1 cellular context compared by ENCODE assay signal in the genomic region with DNA sequence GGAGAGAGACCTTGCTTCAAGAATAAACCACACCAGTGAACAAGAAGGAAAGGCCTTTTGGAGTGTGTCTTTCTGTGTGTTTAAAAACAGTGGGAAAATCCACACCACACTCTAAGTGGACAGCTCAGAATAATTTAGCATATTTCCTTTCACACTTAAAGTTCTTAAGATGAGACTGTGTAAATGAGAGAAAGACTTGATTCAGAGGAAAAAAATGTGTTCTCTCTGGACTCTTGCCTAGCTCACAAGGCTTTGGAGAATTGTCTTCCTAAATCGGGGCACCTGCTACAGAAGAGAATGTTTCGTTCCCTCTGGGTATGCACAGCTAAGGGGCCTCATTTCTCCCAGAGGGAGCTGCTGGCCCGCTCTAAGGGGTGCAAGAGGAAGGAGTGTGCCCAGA.
TF ChIP-seq lines count a peak whose summit lies in the region.

No MANE protein-coding gene starts in this region.

TF ChIP-seq in GM23338, 12 proteins besides CTCF, POLR2A, EP300 and RAD21 (continued from another document):
- TF ChIP-seq, protein P1, sequence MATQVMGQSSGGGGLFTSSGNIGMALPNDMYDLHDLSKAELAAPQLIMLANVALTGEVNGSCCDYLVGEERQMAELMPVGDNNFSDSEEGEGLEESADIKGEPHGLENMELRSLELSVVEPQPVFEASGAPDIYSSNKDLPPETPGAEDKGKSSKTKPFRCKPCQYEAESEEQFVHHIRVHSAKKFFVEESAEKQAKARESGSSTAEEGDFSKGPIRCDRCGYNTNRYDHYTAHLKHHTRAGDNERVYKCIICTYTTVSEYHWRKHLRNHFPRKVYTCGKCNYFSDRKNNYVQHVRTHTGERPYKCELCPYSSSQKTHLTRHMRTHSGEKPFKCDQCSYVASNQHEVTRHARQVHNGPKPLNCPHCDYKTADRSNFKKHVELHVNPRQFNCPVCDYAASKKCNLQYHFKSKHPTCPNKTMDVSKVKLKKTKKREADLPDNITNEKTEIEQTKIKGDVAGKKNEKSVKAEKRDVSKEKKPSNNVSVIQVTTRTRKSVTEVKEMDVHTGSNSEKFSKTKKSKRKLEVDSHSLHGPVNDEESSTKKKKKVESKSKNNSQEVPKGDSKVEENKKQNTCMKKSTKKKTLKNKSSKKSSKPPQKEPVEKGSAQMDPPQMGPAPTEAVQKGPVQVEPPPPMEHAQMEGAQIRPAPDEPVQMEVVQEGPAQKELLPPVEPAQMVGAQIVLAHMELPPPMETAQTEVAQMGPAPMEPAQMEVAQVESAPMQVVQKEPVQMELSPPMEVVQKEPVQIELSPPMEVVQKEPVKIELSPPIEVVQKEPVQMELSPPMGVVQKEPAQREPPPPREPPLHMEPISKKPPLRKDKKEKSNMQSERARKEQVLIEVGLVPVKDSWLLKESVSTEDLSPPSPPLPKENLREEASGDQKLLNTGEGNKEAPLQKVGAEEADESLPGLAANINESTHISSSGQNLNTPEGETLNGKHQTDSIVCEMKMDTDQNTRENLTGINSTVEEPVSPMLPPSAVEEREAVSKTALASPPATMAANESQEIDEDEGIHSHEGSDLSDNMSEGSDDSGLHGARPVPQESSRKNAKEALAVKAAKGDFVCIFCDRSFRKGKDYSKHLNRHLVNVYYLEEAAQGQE (IDR thresholded peaks at IDR 0.05; ENCODE audit: unreplicated experiment), result no peak
